22 cellular contexts compared by ENCODE assay signal in the genomic region with DNA sequence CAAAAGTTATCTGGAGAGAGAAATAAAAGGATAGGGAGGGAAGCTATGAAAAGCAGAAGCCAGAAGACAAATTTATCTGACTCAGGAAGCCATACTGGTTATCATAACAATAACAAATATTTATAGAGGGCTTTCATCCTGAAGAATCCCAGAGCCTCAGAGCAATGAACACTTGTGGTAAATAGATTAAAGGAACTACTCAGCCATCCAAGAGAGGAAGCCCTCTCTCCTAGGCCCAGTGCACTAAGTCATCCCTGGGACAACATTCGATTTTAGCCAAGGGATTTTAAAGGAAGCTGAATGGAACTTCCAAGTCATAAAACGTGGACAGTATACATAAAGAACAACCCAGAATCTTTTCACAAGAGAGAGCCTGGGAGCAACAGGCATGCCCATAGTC.
"Had no signal": no experiment of that assay in that cellular context is flagged by ENCODE, and none has a peak within 500 bp of the region (broad histone marks: within the 10 kb centered on the region; RNA-seq: fewer than 3 reads in every experiment).

No MANE protein-coding gene starts in this region.

- H3K4me1 ChIP-seq: foreskin keratinocyte, upper lobe of left lung had no signal

- H3K27me3 ChIP-seq: foreskin keratinocyte, hepatocyte, upper lobe of left lung had no signal

- H3K79me2 ChIP-seq: hepatocyte had no signal

- ATAC-seq: foreskin keratinocyte, left cardiac atrium, mucosa of descending colon, sciatic nerve, SK-N-SH treated with all-trans-retinoic acid at 6 μM for 48 hours, T-cell had no signal

- DNase-seq: activated gamma-delta T cell treated with Interleukin-2 at 50 U/mL for 16 hours; activated T-cell treated with anti-CD3 and anti-CD28 coated beads, Interleukin-2, amount 50 U/mL, for 1 hour; aorta; cerebellar nuclear complex; cortex of kidney; endodermal cell; left cardiac atrium; mucosa of descending colon; nucleus accumbens; posterior cingulate gyrus; stimulated activated CD4-positive, alpha-beta T cell treated with anti-CD3 and anti-CD28 coated beads, Interleukin-2, amount 100 ng/mL, for 48 hours; stimulated activated naive CD4-positive, alpha-beta T cell; T-cell; upper lobe of left lung had no signal

- H2AFZ ChIP-seq: hepatocyte had no signal

- H3K9me3 Mint-ChIP-seq: activated naive CD4-positive, alpha-beta T cell treated with anti-CD3 and anti-CD28 coated beads, Interleukin-2, amount 50 U/mL, for 24 hours; endodermal cell; T-cell; T-helper 2 cell treated with Interferon-gamma antibody and Interleukin-4, amounts not matched to agents 5 μg/mL and 100 μg/mL, for 36 hours had no signal

- H3K36me3 Mint-ChIP-seq: activated naive CD4-positive, alpha-beta T cell treated with anti-CD3 and anti-CD28 coated beads, Interleukin-2, amount 50 U/mL, for 24 hours; memory B cell; T-cell had no signal

- H3K27me3 Mint-ChIP-seq: activated naive CD4-positive, alpha-beta T cell treated with anti-CD3 and anti-CD28 coated beads, Interleukin-2, amount 50 U/mL, for 24 hours; memory B cell had no signal

- H3K27ac ChIP-seq: foreskin keratinocyte, hepatocyte, thoracic aorta, upper lobe of left lung had no signal

- H3K4me3 Mint-ChIP-seq: activated naive CD4-positive, alpha-beta T cell treated with anti-CD3 and anti-CD28 coated beads, Interleukin-2, amount 50 U/mL, for 24 hours; endodermal cell; memory B cell; T-cell; T-helper 2 cell treated with Interferon-gamma antibody and Interleukin-4, amounts not matched to agents 5 μg/mL and 100 μg/mL, for 36 hours had no signal

- H3K4me3 ChIP-seq: hepatocyte, mucosa of descending colon, thoracic aorta, upper lobe of left lung had no signal

- H3K36me3 ChIP-seq: thoracic aorta, upper lobe of left lung had no signal

- H3K4me1 Mint-ChIP-seq: activated naive CD4-positive, alpha-beta T cell treated with anti-CD3 and anti-CD28 coated beads, Interleukin-2, amount 50 U/mL, for 24 hours; memory B cell; T-cell had no signal

- H3K27ac Mint-ChIP-seq: activated naive CD4-positive, alpha-beta T cell treated with anti-CD3 and anti-CD28 coated beads, Interleukin-2, amount 50 U/mL, for 24 hours; endodermal cell; memory B cell; T-cell; T-helper 2 cell treated with Interferon-gamma antibody and Interleukin-4, amounts not matched to agents 5 μg/mL and 100 μg/mL, for 36 hours had no signal
